In genomic region chr12:4909397-4909733, GRCh38 we compare ENCODE assay signal across 11 cellular contexts. TPM values are rescaled to one million over a fixed set of nuclear protein-coding genes. Genes with fewer than 3 reads are reported as not detected.
DNase-seq lines count a peak whose midpoint lies in the region; ATAC-seq and TF ChIP-seq lines count a peak whose summit lies in the region.
"Had no signal": no experiment of that assay in that cellular context is flagged by ENCODE, and none has a peak within 500 bp of the region (broad histone marks: within the 10 kb centered on the region; RNA-seq: fewer than 3 reads in every experiment).

No MANE protein-coding gene starts in this region.

- H3K27me3 ChIP-seq in BLaER1 (peaks cover 72% of the 10 kb centered on the region), GM23338 (ENCODE audit: insufficient read depth) (peaks cover 75% of the 10 kb centered on the region), neural cell (ENCODE audit: insufficient read depth, low read depth, low read length) (peaks cover 65% of the 10 kb centered on the region)

- H4K20me1 ChIP-seq in BLaER1: peaks cover 9% of the 10 kb centered on the region; the same call in 1 of the 2 replicates
- no peaks in the 10 kb centered on the region for H4K20me1 ChIP-seq in GM23338 (replicated peaks; ENCODE audit: insufficient read depth)
- H4K20me1 ChIP-seq in neural cell (ENCODE audit: insufficient read depth): no peaks in the 10 kb centered on the region

- TF ChIP-seq EP300 in neural cell (conservative IDR thresholded peaks at IDR 0.05; ENCODE audit: poor library complexity, severe bottlenecking): no peak

- TF ChIP-seq CTCF in GM23338 (conservative IDR thresholded peaks at IDR 0.05; ENCODE audit: low read depth in 2 of 2) (no peak; a peak in 2 of 4 replicates), neural cell (IDR thresholded peaks at IDR 0.05; ENCODE audit: poor library complexity, severe bottlenecking) (no peak)

- peak overlapping the region; percentile 82 for H3K4me3 Mint-ChIP-seq in GM23338
- H3K4me3 Mint-ChIP-seq in central memory CD8-positive, alpha-beta T cell: peak overlapping the region; percentile 68

- H2AFZ ChIP-seq in GM23338: peak overlapping the region; percentile 94
- H2AFZ ChIP-seq in neural cell (ENCODE audit: low read depth, low read length): no peak overlapping the region

- H3K79me2 ChIP-seq in GM23338 (replicated peaks; ENCODE audit: insufficient read depth) (no peaks in the 10 kb centered on the region), neural cell (replicated peaks; ENCODE audit: insufficient read depth, low read length) (no peaks in the 10 kb centered on the region)

- peaks cover 9% of the 10 kb centered on the region for H3K4me1 Mint-ChIP-seq in GM23338
- no peaks in the 10 kb centered on the region for H3K4me1 Mint-ChIP-seq in central memory CD8-positive, alpha-beta T cell

- no peak for TF ChIP-seq RAD21 in neural cell (conservative IDR thresholded peaks at IDR 0.05)

- peaks cover 44% of the 10 kb centered on the region for H3K27me3 Mint-ChIP-seq in GM23338 (ENCODE audit: insufficient read depth, low read depth, poor library complexity)
- peaks cover 24% of the 10 kb centered on the region for H3K27me3 Mint-ChIP-seq in central memory CD8-positive, alpha-beta T cell

- peaks cover 10% of the 10 kb centered on the region for H3K9me3 Mint-ChIP-seq in GM23338
- H3K9me3 Mint-ChIP-seq in central memory CD8-positive, alpha-beta T cell: no peaks in the 10 kb centered on the region

- H3K4me1 ChIP-seq in BLaER1 (peaks cover 16% of the 10 kb centered on the region), GM23338 (ENCODE audit: insufficient read depth) (no peaks in the 10 kb centered on the region; the same call in 1 of the 2 replicates)

- H3K36me3 ChIP-seq in BLaER1 (no peaks in the 10 kb centered on the region), GM23338 (ENCODE audit: insufficient read depth) (no peaks in the 10 kb centered on the region), neural cell (ENCODE audit: insufficient read depth, low read length) (no peaks in the 10 kb centered on the region)
- H3K36me3 ChIP-seq: prostate gland had no signal

- H3K9me3 ChIP-seq in BLaER1: peaks cover 36% of the 10 kb centered on the region
- H3K9me3 ChIP-seq in neural cell (ENCODE audit: low read length): peaks cover 7% of the 10 kb centered on the region
- H3K9me3 ChIP-seq: prostate gland had no signal

- H3K9me2 ChIP-seq in GM23338 (ENCODE audit: insufficient read depth) (0 out of 2 replicates have a peak, but pooled peaks cover 3% of the 10 kb centered on the region), neural cell (ENCODE audit: insufficient read depth, low read length) (no peaks in the 10 kb centered on the region)

- H3K36me3 Mint-ChIP-seq in GM23338 (ENCODE audit: low read depth): peaks cover 8% of the 10 kb centered on the region
- H3K36me3 Mint-ChIP-seq in central memory CD8-positive, alpha-beta T cell (ENCODE audit: insufficient read depth): peaks cover 3% of the 10 kb centered on the region

- H3K4me2 ChIP-seq in BLaER1 (peak overlapping the region; percentile 84), GM23338 (peak overlapping the region; percentile 97), neural cell (ENCODE audit: low read length) (peak overlapping the region; percentile 92)

- no peak overlapping the region for H3K9ac ChIP-seq in BLaER1
- H3K9ac ChIP-seq in neural cell (ENCODE audit: low read length): peak overlapping the region; percentile 79

- peak; percentile 54 for DNase-seq in GM23338 (ENCODE audit: low spot score)
- no peak for DNase-seq in central memory CD8-positive, alpha-beta T cell (ENCODE audit: low spot score in 2 of 2)
- DNase-seq in NCI-H2081 treated with DMSO at 0.1 percent for 48 hours (lab: John Stamatoyannopoulos, UW): no peak
- no peak for DNase-seq in mesenteric fat pad (ENCODE audit: low spot score)
- DNase-seq: activated CD4-positive, CD25-positive, alpha-beta regulatory T cell treated with anti-CD3 and anti-CD28 coated beads, Interleukin-2, amount 50 U/mL, for 72 hours had no signal

- peak; percentile 18 for ATAC-seq in GM23338
- no peak for ATAC-seq in central memory CD8-positive, alpha-beta T cell (replicated peaks; ENCODE audit: extremely low read depth, poor library complexity, severe bottlenecking)
- no peak for ATAC-seq in HG03025 (IDR thresholded peaks at IDR 0.05; ENCODE audit: low FRiP score, unreplicated experiment)
- no peak for ATAC-seq in GM21786 (IDR thresholded peaks at IDR 0.05; ENCODE audit: unreplicated experiment)

- H3K4me3 ChIP-seq in BLaER1: peak overlapping the region; percentile 61
- peak overlapping the region; percentile 76 for H3K4me3 ChIP-seq in GM23338
- peak overlapping the region; percentile 89 for H3K4me3 ChIP-seq in neural cell (ENCODE audit: low read length)

- H3F3A ChIP-seq in GM23338 (replicated peaks; ENCODE audit: low read depth) (0 out of 2 replicates have a peak, but pooled peaks cover 5% of the 10 kb centered on the region), neural cell (ENCODE audit: insufficient read depth, low read length, poor library complexity, severe bottlenecking) (no peaks in the 10 kb centered on the region)

- H3K27ac Mint-ChIP-seq in GM23338: no peak overlapping the region
- H3K27ac Mint-ChIP-seq in central memory CD8-positive, alpha-beta T cell (ENCODE audit: low read depth): no peak overlapping the region

- H3K27ac ChIP-seq in BLaER1 (no peak overlapping the region), GM23338 (ENCODE audit: low read depth) (no peak overlapping the region), neural cell (ENCODE audit: low read length) (peak overlapping the region; percentile 30)
- H3K27ac ChIP-seq: epithelial cell of prostate, prostate gland had no signal

TF ChIP-seq in GM23338, 12 proteins besides CTCF, POLR2A, EP300 and RAD21:
- peak; percentile 22 for TF ChIP-seq EZH2 (IDR thresholded peaks at IDR 0.05; ENCODE audit: low read depth, unreplicated experiment)
- TF ChIP-seq STAT1 (IDR thresholded peaks at IDR 0.05; ENCODE audit: unreplicated experiment): no peak

TF ChIP-seq in neural cell, 6 proteins besides CTCF, POLR2A, EP300 and RAD21:
- no peak for TF ChIP-seq TAF1 (IDR thresholded peaks at IDR 0.05; ENCODE audit: low read depth)
- TF ChIP-seq REST (IDR thresholded peaks at IDR 0.05; ENCODE audit: borderline replicate concordance): no peak
- TF ChIP-seq POLR2AphosphoS5 (IDR thresholded peaks at IDR 0.05): no peak
- no peak for TF ChIP-seq SMC3 (conservative IDR thresholded peaks at IDR 0.05; ENCODE audit: poor library complexity)
- TF ChIP-seq MXI1 (conservative IDR thresholded peaks at IDR 0.05; ENCODE audit: poor library complexity, severe bottlenecking): no peak
- no peak for TF ChIP-seq EZH2 (IDR thresholded peaks at IDR 0.05; ENCODE audit: borderline replicate concordance, insufficient read depth, low read length, poor library complexity, severe bottlenecking)

RNA-seq across cellular contexts. Expression of gene KCNA1, which starts 0.3 kb away (rescaled TPM):
- 1.2 and 1.9 TPM in 2 replicates for total RNA-seq in GM23338 (2014; rRNA removed; shearing (Covaris generic))
- polyA plus RNA-seq in GM23338 (2016; fragmentation: Nextera tagmentation; extraction: Ambion mirVana) (0.10 and 0.38 TPM in 2 replicates), neural cell (11.6 and 14.7 TPM in 2 replicates)
- polyA minus RNA-seq in neural cell: 17.8 and 20.8 TPM in 2 replicates
- total RNA-seq in mesenteric fat pad: 0.19 TPM
